In the genomic region with DNA sequence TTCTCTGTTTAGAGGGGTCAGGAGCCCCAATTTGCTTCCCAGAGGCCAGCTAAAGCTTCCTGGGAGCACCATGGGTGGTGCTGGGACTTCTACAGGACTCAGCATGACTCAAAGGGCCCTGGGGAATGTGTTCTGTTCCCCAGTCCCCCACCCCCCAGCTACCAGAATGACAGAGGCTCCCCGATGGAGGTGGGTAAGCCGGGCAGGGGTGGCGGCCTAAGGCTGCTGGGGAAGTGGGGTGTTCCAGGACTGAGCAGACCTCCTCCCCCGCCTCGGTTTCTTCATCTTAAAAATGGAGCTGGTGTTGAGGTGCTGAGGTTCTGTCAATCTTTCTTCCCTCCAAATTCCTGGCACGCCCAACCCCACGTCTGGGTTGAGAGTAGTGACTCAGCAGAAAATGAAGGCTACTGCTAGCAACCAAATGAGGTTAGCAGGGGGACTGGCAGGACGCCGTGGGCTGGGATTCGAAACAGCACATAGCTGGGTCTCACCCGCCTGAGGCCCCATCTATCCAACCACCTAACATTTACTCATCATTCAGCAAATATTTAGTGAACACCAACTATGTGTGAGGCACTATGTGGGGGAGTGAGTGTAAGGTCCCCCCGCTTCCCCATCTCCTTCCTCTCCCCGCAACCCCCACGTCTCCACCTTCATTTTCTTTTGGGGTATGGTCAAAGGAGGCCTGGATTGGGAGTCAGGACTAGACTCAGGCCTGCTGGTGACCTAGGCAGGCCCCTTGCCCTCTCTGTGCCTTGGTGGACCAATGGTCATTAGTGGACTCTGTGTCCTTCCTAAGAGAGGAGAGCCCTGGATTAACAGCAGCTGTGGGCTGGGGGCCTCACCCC, we compare ENCODE assay signal across 9 cellular contexts. TPM values are rescaled to one million over a fixed set of nuclear protein-coding genes. Genes with fewer than 3 reads are reported as not detected.
DNase-seq lines count a peak whose midpoint lies in the region; ATAC-seq lines count a peak whose summit lies in the region.
"Had no signal": no experiment of that assay in that cellular context is flagged by ENCODE, and none has a peak within 500 bp of the region (broad histone marks: within the 10 kb centered on the region; RNA-seq: fewer than 3 reads in every experiment).

No MANE protein-coding gene starts in this region.

- peaks cover 36% of the 10 kb centered on the region for H3K4me1 Mint-ChIP-seq in activated T-helper 1 cell treated with anti-CD3 and anti-CD28 coated beads, Interleukin-12 subunit alpha, Interleukin-12 subunit beta, Interleukin-2, Interleukin-4 antibody, amounts not matched to agents 30 ng/mL and 10 ng/mL and 1 ng/mL, durations not matched to agents 14 hours and 24 hours and 36 hours (ENCODE audit: low read depth)
- H3K4me1 Mint-ChIP-seq in naive thymus-derived CD4-positive, alpha-beta T cell, result peaks cover 11 to 28% (median 14%) of the 10 kb centered on the region in 7 donors

- peaks cover 23% of the 10 kb centered on the region for H3K27me3 Mint-ChIP-seq in activated T-helper 1 cell treated with anti-CD3 and anti-CD28 coated beads, Interleukin-12 subunit alpha, Interleukin-12 subunit beta, Interleukin-2, Interleukin-4 antibody, amounts not matched to agents 30 ng/mL and 10 ng/mL and 1 ng/mL, durations not matched to agents 14 hours and 24 hours and 36 hours (ENCODE audit: insufficient read depth)
- H3K27me3 Mint-ChIP-seq in naive thymus-derived CD4-positive, alpha-beta T cell, result peaks cover 14 to 30% (median 26%) of the 10 kb centered on the region in 5 donors

- H3K27ac Mint-ChIP-seq in activated T-helper 1 cell treated with anti-CD3 and anti-CD28 coated beads, Interleukin-12 subunit alpha, Interleukin-12 subunit beta, Interleukin-2, Interleukin-4 antibody, amounts not matched to agents 30 ng/mL and 10 ng/mL and 1 ng/mL, durations not matched to agents 14 hours and 24 hours and 36 hours, result peak overlapping the region; percentile 61
- peak overlapping the region in 1 of 9 donors; percentile 48 for H3K27ac Mint-ChIP-seq in naive thymus-derived CD4-positive, alpha-beta T cell

- no peaks in the 10 kb centered on the region for H3K27me3 ChIP-seq in skeletal muscle satellite cell (ENCODE audit: control insufficient read depth, insufficient read depth, low read length)
- peaks cover 0 to 8% of the 10 kb centered on the region in 2 donors for H3K27me3 ChIP-seq in naive thymus-derived CD4-positive, alpha-beta T cell (ENCODE audit: control insufficient read depth in 2 of 2, insufficient read depth in 2 of 2, low read length in 2 of 2)

- POLR2A ChIA-PET in naive thymus-derived CD4-positive, alpha-beta T cell (lab: Charles Lee), result no interaction called here

- intact Hi-C loops in activated T-helper 1 cell treated with anti-CD3 and anti-CD28 coated beads, Interleukin-12 subunit alpha, Interleukin-12 subunit beta, Interleukin-2, Interleukin-4 antibody, amounts not matched to agents 30 ng/mL and 10 ng/mL and 1 ng/mL, durations not matched to agents 14 hours and 24 hours and 36 hours (cut with micrococcal nuclease), result no loop called here
- intact Hi-C loops in left cardiac atrium (cut with DNase I), result no loop called here
- intact Hi-C loops in naive thymus-derived CD4-positive, alpha-beta T cell (cut with micrococcal nuclease), result no loop called here

- H3K36me3 ChIP-seq in skeletal muscle satellite cell (ENCODE audit: insufficient read depth, low read length), result no peaks in the 10 kb centered on the region
- H3K36me3 ChIP-seq in naive thymus-derived CD4-positive, alpha-beta T cell (ENCODE audit: control insufficient read depth in 2 of 3, insufficient read depth in 3 of 3, low read length in 3 of 3), result no peaks in the 10 kb centered on the region

- CTCF ChIA-PET in naive thymus-derived CD4-positive, alpha-beta T cell (lab: Charles Lee), result interaction anchor here (0.6 kb wide), 1 partner anchor 404 kb away, joined by 4 read pairs; no protein-coding TSS in a partner anchor

- peaks cover 48% of the 10 kb centered on the region for H3K4me1 ChIP-seq in skeletal muscle satellite cell (ENCODE audit: control insufficient read depth, insufficient read depth, low read length)
- peaks cover 3 to 8% of the 10 kb centered on the region in 2 donors for H3K4me1 ChIP-seq in naive thymus-derived CD4-positive, alpha-beta T cell (ENCODE audit: control insufficient read depth in 2 of 2, insufficient read depth in 2 of 2, low read length in 2 of 2)

- peak overlapping the region; percentile 53 for H3K4me2 ChIP-seq in skeletal muscle satellite cell (ENCODE audit: low read length)

- H3K9ac ChIP-seq in skeletal muscle satellite cell (ENCODE audit: low read depth, low read length), result peak overlapping the region; percentile 65

- H3K9me3 ChIP-seq in skeletal muscle satellite cell (replicated peaks; ENCODE audit: low read length), result peaks cover 5% of the 10 kb centered on the region
- no peaks in the 10 kb centered on the region for H3K9me3 ChIP-seq in naive thymus-derived CD4-positive, alpha-beta T cell (ENCODE audit: control insufficient read depth in 2 of 3, low read length in 3 of 3)

- peaks cover 6% of the 10 kb centered on the region for H3K9me3 Mint-ChIP-seq in activated T-helper 1 cell treated with anti-CD3 and anti-CD28 coated beads, Interleukin-12 subunit alpha, Interleukin-12 subunit beta, Interleukin-2, Interleukin-4 antibody, amounts not matched to agents 30 ng/mL and 10 ng/mL and 1 ng/mL, durations not matched to agents 14 hours and 24 hours and 36 hours
- peaks cover 0 to 6% (median 0%) of the 10 kb centered on the region in 11 donors for H3K9me3 Mint-ChIP-seq in naive thymus-derived CD4-positive, alpha-beta T cell

- no peak overlapping the region for H3K27ac ChIP-seq in naive thymus-derived CD4-positive, alpha-beta T cell (ENCODE audit: low read depth, low read length)

- H3K36me3 Mint-ChIP-seq in activated T-helper 1 cell treated with anti-CD3 and anti-CD28 coated beads, Interleukin-12 subunit alpha, Interleukin-12 subunit beta, Interleukin-2, Interleukin-4 antibody, amounts not matched to agents 30 ng/mL and 10 ng/mL and 1 ng/mL, durations not matched to agents 14 hours and 24 hours and 36 hours (ENCODE audit: low read depth), result peaks cover 6% of the 10 kb centered on the region
- H3K36me3 Mint-ChIP-seq in naive thymus-derived CD4-positive, alpha-beta T cell, result peaks cover 0 to 6% (median 0%) of the 10 kb centered on the region in 5 donors

- DNase-seq in stimulated activated CD4-positive, alpha-beta T cell treated with anti-CD3 and anti-CD28 coated beads, Interleukin-1b, Interleukin-23, amount 100 ng/mL, for 48 hours, result peak; percentile 22
- DNase-seq in stimulated activated CD4-positive, alpha-beta T cell treated with anti-CD3 and anti-CD28 coated beads, Interleukin-12 subunit alpha, Interleukin-12 subunit beta, amount 100 ng/mL, for 4 hours, result no peak
- DNase-seq in activated T-helper 1 cell treated with anti-CD3 and anti-CD28 coated beads, Interleukin-12 subunit alpha, Interleukin-12 subunit beta, Interleukin-2, Interleukin-4 antibody, amounts not matched to agents 30 ng/mL and 10 ng/mL and 1 ng/mL, durations not matched to agents 14 hours and 24 hours and 36 hours (ENCODE audit: low spot score), result no peak
- peak; percentile 72 for DNase-seq in left cardiac atrium
- DNase-seq in NCI-H1105 treated with DMSO at 0.1 percent for 48 hours (lab: John Stamatoyannopoulos, UW), result no peak
- no peak for DNase-seq in naive thymus-derived CD4-positive, alpha-beta T cell

- H3K4me3 Mint-ChIP-seq in activated T-helper 1 cell treated with anti-CD3 and anti-CD28 coated beads, Interleukin-12 subunit alpha, Interleukin-12 subunit beta, Interleukin-2, Interleukin-4 antibody, amounts not matched to agents 30 ng/mL and 10 ng/mL and 1 ng/mL, durations not matched to agents 14 hours and 24 hours and 36 hours, result peak overlapping the region; percentile 30
- H3K4me3 Mint-ChIP-seq in naive thymus-derived CD4-positive, alpha-beta T cell, result peak overlapping the region in 3 of 10 donors; percentile 18 to 85 (median 50)

- H3K4me3 ChIP-seq in skeletal muscle satellite cell (ENCODE audit: low read length), result no peak overlapping the region
- H3K4me3 ChIP-seq in naive thymus-derived CD4-positive, alpha-beta T cell (ENCODE audit: low read length), result no peak overlapping the region

- ATAC-seq in left cardiac atrium (peak; percentile 36 to 45), HG02763 (IDR thresholded peaks at IDR 0.05; ENCODE audit: unreplicated experiment) (no peak)
- no peak for ATAC-seq in naive thymus-derived CD4-positive, alpha-beta T cell

RNA-seq across cellular contexts. Expression of gene C9orf50, which starts 50.2 kb away (rescaled TPM):
- not detected in 2 replicates for total RNA-seq in activated T-helper 1 cell treated with anti-CD3 and anti-CD28 coated beads, Interleukin-12 subunit alpha, Interleukin-12 subunit beta, Interleukin-2, Interleukin-4 antibody, amounts not matched to agents 30 ng/mL and 10 ng/mL and 1 ng/mL, durations not matched to agents 14 hours and 24 hours and 36 hours
- not detected for total RNA-seq in left cardiac atrium
- not detected in 2 replicates for total RNA-seq in skeletal muscle satellite cell (2012; rRNA removed)
- not detected for total RNA-seq in naive thymus-derived CD4-positive, alpha-beta T cell
- polyA plus RNA-seq in naive thymus-derived CD4-positive, alpha-beta T cell, result not detected
- total RNA-seq: dermis microvascular lymphatic vessel endothelial cell had no signal

RNA-seq across cellular contexts. Expression of gene NTMT1, which starts 55.3 kb away (rescaled TPM):
- 67.1 and 67.3 TPM in 2 replicates for total RNA-seq in activated T-helper 1 cell treated with anti-CD3 and anti-CD28 coated beads, Interleukin-12 subunit alpha, Interleukin-12 subunit beta, Interleukin-2, Interleukin-4 antibody, amounts not matched to agents 30 ng/mL and 10 ng/mL and 1 ng/mL, durations not matched to agents 14 hours and 24 hours and 36 hours
- 10 to 100 TPM; 43.4 to 53.8 TPM for total RNA-seq in left cardiac atrium
- 26.4 and 41.9 TPM in 2 replicates for total RNA-seq in skeletal muscle satellite cell (2012; rRNA removed)
- total RNA-seq in naive thymus-derived CD4-positive, alpha-beta T cell, result 10 to 100 TPM; 31.0 to 50.1 (median 34.2) TPM
- 10 to 100 TPM; 49.0 to 58.9 TPM for polyA plus RNA-seq in naive thymus-derived CD4-positive, alpha-beta T cell

Comparison
In these comparisons a context has a peak if more than half of its experiments do, and no peak if none do; other contexts are left out.
1. DNase-seq: peak in stimulated activated CD4-positive, alpha-beta T cell treated with anti-CD3 and anti-CD28 coated beads, Interleukin-1b, Interleukin-23, amount 100 ng/mL, for 48 hours (single experiment) and left cardiac atrium (single experiment); none in stimulated activated CD4-positive, alpha-beta T cell treated with anti-CD3 and anti-CD28 coated beads, Interleukin-12 subunit alpha, Interleukin-12 subunit beta, amount 100 ng/mL, for 4 hours (single experiment), activated T-helper 1 cell treated with anti-CD3 and anti-CD28 coated beads, Interleukin-12 subunit alpha, Interleukin-12 subunit beta, Interleukin-2, Interleukin-4 antibody, amounts not matched to agents 30 ng/mL and 10 ng/mL and 1 ng/mL, durations not matched to agents 14 hours and 24 hours and 36 hours (single experiment), NCI-H1105 treated with DMSO at 0.1 percent for 48 hours (single experiment) and naive thymus-derived CD4-positive, alpha-beta T cell (0 of 9).
2. ATAC-seq: peak in left cardiac atrium (2 of 2); none in HG02763 (single experiment) and naive thymus-derived CD4-positive, alpha-beta T cell (single experiment).